In genomic region chr7:155205368-155206285, GRCh38 we compare ENCODE assay signal across 8 cellular contexts.
DNase-seq lines count a peak whose midpoint lies in the region; ATAC-seq, FAIRE-seq and TF ChIP-seq lines count a peak whose summit lies in the region.

No MANE protein-coding gene starts in this region.

- H3K9me3 Mint-ChIP-seq in Calu3 (ENCODE audit: low read depth, unreplicated experiment) = peaks cover 3% of the 10 kb centered on the region

- DNase-seq in Calu3 = peak; percentile 72
- peak; percentile 99 for DNase-seq in HT1080 (ENCODE audit: low read depth)
- peak; percentile 88 for DNase-seq in T1000 (lab: John Stamatoyannopoulos, UW)
- DNase-seq in GM12878 (ENCODE audit: low read depth, low spot score) = peak; percentile 99
- peak; percentile 97 for DNase-seq in kidney
- DNase-seq in stimulated activated CD4-positive, alpha-beta T cell treated with anti-CD3 and anti-CD28 coated beads, Interleukin-15, amount 100 ng/mL, for 48 hours (ENCODE audit: low read depth in 2 of 2) = peak; percentile 84 to 92
- DNase-seq in NCI-H1092 (lab: John Stamatoyannopoulos, UW) = no peak

- peak overlapping the region; percentile 78 for H2AFZ ChIP-seq in GM12878 (ENCODE audit: control insufficient read depth, low read depth, low read length)

- H3K27ac Mint-ChIP-seq in Calu3 (ENCODE audit: unreplicated experiment) = peak overlapping the region; percentile 86

- peak; percentile 96 to 98 for TF ChIP-seq EP300 in GM12878 (IDR thresholded peaks at IDR 0.05; ENCODE audit: borderline replicate concordance in 1 of 2, control insufficient read depth in 1 of 2, low read depth in 2 of 2, low read length in 2 of 2)

- H3K27me3 ChIP-seq in GM12878 (replicated peaks in 1 of 2; ENCODE audit: control insufficient read depth in 2 of 2, insufficient read depth in 2 of 2, low read length in 1 of 2) = no peaks in the 10 kb centered on the region

- H3K27me3 Mint-ChIP-seq in Calu3 (ENCODE audit: unreplicated experiment) = no peaks in the 10 kb centered on the region

- peaks cover 48% of the 10 kb centered on the region for H3K4me1 Mint-ChIP-seq in Calu3 (ENCODE audit: low read depth, unreplicated experiment)

- H3K4me3 ChIP-seq in GM12878 (peak overlapping the region; percentile 76), kidney (ENCODE audit: low read length in 2 of 2) (peak overlapping the region; percentile 57 to 78)

- H3K4me3 Mint-ChIP-seq in Calu3 (ENCODE audit: low read depth, unreplicated experiment) = peak overlapping the region; percentile 9

- H3K36me3 ChIP-seq in GM12878 (ENCODE audit: control insufficient read depth in 2 of 2, insufficient read depth in 2 of 2, low read length in 1 of 2) = no peaks in the 10 kb centered on the region
- no peaks in the 10 kb centered on the region for H3K36me3 ChIP-seq in kidney (ENCODE audit: control insufficient read depth in 1 of 2, insufficient read depth in 2 of 2, low read length in 2 of 2)

- POLR2A ChIA-PET in GM12878 (lab: Charles Lee) = interaction anchor here (0.9 to 3.3 kb wide), 8 partner anchors 9 to 277 kb away, joined by 3 to 86 read pairs (median 5); partner anchors contain the start of genes INSIG1 and PAXIP1

- intact Hi-C loops in Calu3 (cut with micrococcal nuclease; ENCODE audit: unreplicated experiment) (no loop called here), GM12878 (cut with micrococcal nuclease; ENCODE audit: unreplicated experiment) (loop anchor here (1.0 to 10.0 kb wide), 9 partner anchors 77 to 549 kb away; partner anchors contain the start of genes INSIG1, PAXIP1 and RBM33), kidney (cut with DNase I) (no loop called here)

- peak; percentile 90 for TF ChIP-seq POLR2A in GM12878 (IDR thresholded peaks at IDR 0.05; ENCODE audit: low read depth, low read length)

- RAD21 ChIA-PET in GM12878 (lab: Charles Lee; ENCODE audit: unreplicated experiment) = interaction anchor here (1.0 to 3.0 kb wide), 10 partner anchors 16 to 277 kb away, joined by 3 to 25 read pairs (median 6); partner anchors contain the start of genes INSIG1 and PAXIP1

- H3K9ac ChIP-seq in GM12878 (ENCODE audit: control insufficient read depth, insufficient read depth, low read length) = peak overlapping the region; percentile 84
- peak overlapping the region; percentile 64 to 92 for H3K9ac ChIP-seq in kidney (ENCODE audit: low read length in 2 of 2)

- CTCF ChIA-PET in Calu3 (lab: Charles Lee) (interaction anchor here (0.8 to 0.9 kb wide), 3 partner anchors 9 to 92 kb away, joined by 4 read pairs; partner anchors contain the start of gene INSIG1), GM12878 (lab: Yijun Ruan, JAX) (interaction anchor here (0.6 to 3.3 kb wide), 14 partner anchors 10 to 292 kb away, joined by 3 to 17 read pairs (median 3); partner anchors contain the start of genes INSIG1 and PAXIP1)

- in situ Hi-C loops in GM12878 (cut with MboI) = loop anchor here (10.0 kb wide), 2 partner anchors 89 to 549 kb away; partner anchors contain the start of gene INSIG1

- 2% methylated on average over 32 of the region's 32 CpGs for WGBS in GM12878 (ENCODE audit: insufficient coverage, insufficient replicate concordance, low lambda C conversion rate, missing lambda C conversion rate)

- H3K4me2 ChIP-seq in GM12878 (ENCODE audit: control insufficient read depth, insufficient read depth) = peak overlapping the region; percentile 90

- TF ChIP-seq CTCF in Calu3 (IDR thresholded peaks at IDR 0.05; ENCODE audit: unreplicated experiment) (no peak), GM12878 (IDR thresholded peaks at IDR 0.05 in 2 of 3, conservative IDR thresholded peaks at IDR 0.05 in 1 of 3; ENCODE audit: control insufficient read depth in 2 of 3, extremely low read depth in 1 of 3, insufficient read depth in 1 of 3, low read depth in 3 of 3, low read length in 3 of 3) (no peak), kidney (IDR thresholded peaks at IDR 0.05; ENCODE audit: borderline replicate concordance, extremely low read depth, insufficient read depth) (no peak)

- peak; percentile 100 for FAIRE-seq in GM12878 (lab: Jason Lieb, UNC)
- no peak for FAIRE-seq in kidney (lab: Jason Lieb, UNC)

- TF ChIP-seq RAD21 in GM12878 (IDR thresholded peaks at IDR 0.05; ENCODE audit: insufficient read depth, low read depth, low read length) = no peak

- TSS peak; percentile 83 for BruUV-seq in Calu3 (replicated peaks; lab: Mats Ljungman, UMichigan)
- BruUV-seq in GM12878 (replicated peaks; lab: Mats Ljungman, UMichigan) = TSS peak; percentile 99

- H3K9me3 ChIP-seq in GM12878 (replicated peaks; ENCODE audit: control insufficient read depth, insufficient read depth, low read length) = no peaks in the 10 kb centered on the region; the same call in 2 of the 3 replicates
- H3K9me3 ChIP-seq in kidney (ENCODE audit: control insufficient read depth in 1 of 2, low read length in 2 of 2) = no peaks in the 10 kb centered on the region

- SMC1A ChIA-PET in GM12878 (lab: Charles Lee; ENCODE audit: uncharacterized antibody, unreplicated experiment) = interaction anchor here (0.7 to 2.4 kb wide), 14 partner anchors 11 to 278 kb away, joined by 3 to 16 read pairs (median 3); partner anchors contain the start of gene INSIG1

- H3K4me1 ChIP-seq in GM12878 (ENCODE audit: control insufficient read depth, insufficient read depth, low read length) (peaks cover 23% of the 10 kb centered on the region), kidney (ENCODE audit: control insufficient read depth in 1 of 2, insufficient read depth in 1 of 2, low read depth in 1 of 2, low read length in 2 of 2) (peaks cover 0 to 4% of the 10 kb centered on the region in 2 donors)

- peaks cover 14% of the 10 kb centered on the region for H3K36me3 Mint-ChIP-seq in Calu3 (ENCODE audit: insufficient read depth, unreplicated experiment)

- H4K20me1 ChIP-seq in GM12878 (ENCODE audit: control insufficient read depth, insufficient read depth) = no peaks in the 10 kb centered on the region

- H3K27ac ChIP-seq in GM12878 (ENCODE audit: control insufficient read depth, insufficient read depth) (peak overlapping the region; percentile 97), kidney (ENCODE audit: low read depth in 2 of 2, low read length in 2 of 2) (peak overlapping the region; percentile 74 to 91)

- no peaks in the 10 kb centered on the region for H3K79me2 ChIP-seq in GM12878 (ENCODE audit: control insufficient read depth, insufficient read depth, low read length)

- ATAC-seq in GM21447 (IDR thresholded peaks at IDR 0.05; ENCODE audit: unreplicated experiment) (peak; percentile 85), GM12878 (peak; percentile 91)

TF ChIP-seq in GM12878, 131 proteins besides CTCF, POLR2A, EP300 and RAD21 (continues in another document):
- TF ChIP-seq NR2F1 (conservative IDR thresholded peaks at IDR 0.05) (peak; percentile 42; the same call in 1 of the 2 replicates), BHLHE40 (IDR thresholded peaks at IDR 0.05; ENCODE audit: borderline replicate concordance in 1 of 2, low read depth in 2 of 2, low read length in 1 of 2) (peak; percentile 89 to 93), PKNOX1 (IDR thresholded peaks at IDR 0.05) (peak; percentile 83), POLR2AphosphoS2 (IDR thresholded peaks at IDR 0.05; ENCODE audit: low read depth, low read length) (peak; percentile 84; the same call in 1 of the 2 replicates), RAD51 (IDR thresholded peaks at IDR 0.05) (no peak), NR2C1 (IDR thresholded peaks at IDR 0.05) (no peak), PBX3 (IDR thresholded peaks at IDR 0.05; ENCODE audit: insufficient replicate concordance, low read depth, low read length) (peak; percentile 33), CHD1 (IDR thresholded peaks at IDR 0.05; ENCODE audit: low read depth, low read length) (peak; percentile 61; the same call in 1 of the 2 replicates), KLF5 (IDR thresholded peaks at IDR 0.05; ENCODE audit: partially characterized antibody) (peak; percentile 67), SUZ12 (IDR thresholded peaks at IDR 0.05; ENCODE audit: unreplicated experiment) (no peak), CHD2 (IDR thresholded peaks at IDR 0.05; ENCODE audit: borderline replicate concordance, low read depth, low read length) (peak; percentile 73), POU2F2 (IDR thresholded peaks at IDR 0.05; ENCODE audit: borderline replicate concordance, low read depth, low read length) (peak; percentile 99), NFXL1 (IDR thresholded peaks at IDR 0.05; ENCODE audit: borderline replicate concordance) (no peak), EED (IDR thresholded peaks at IDR 0.05; ENCODE audit: low read depth) (peak; percentile 57), EZH2 (IDR thresholded peaks at IDR 0.05; ENCODE audit: borderline replicate concordance, control insufficient read depth, low read depth, low read length) (no peak), SIN3A (IDR thresholded peaks at IDR 0.05; ENCODE audit: low read depth, low read length) (peak; percentile 87; the same call in 1 of the 2 replicates), SIX5 (IDR thresholded peaks at IDR 0.05; ENCODE audit: low read depth, low read length, severe bottlenecking) (no peak), BMI1 (IDR thresholded peaks at IDR 0.05; ENCODE audit: borderline replicate concordance) (peak; percentile 77), CREM (IDR thresholded peaks at IDR 0.05; ENCODE audit: low read depth) (peak; percentile 84), RBBP5 (conservative IDR thresholded peaks at IDR 0.05) (no peak), MAX (IDR thresholded peaks at IDR 0.05; ENCODE audit: low read depth, low read length) (peak; percentile 56)
